1 cellular context compared by ENCODE assay signal in the genomic region with DNA sequence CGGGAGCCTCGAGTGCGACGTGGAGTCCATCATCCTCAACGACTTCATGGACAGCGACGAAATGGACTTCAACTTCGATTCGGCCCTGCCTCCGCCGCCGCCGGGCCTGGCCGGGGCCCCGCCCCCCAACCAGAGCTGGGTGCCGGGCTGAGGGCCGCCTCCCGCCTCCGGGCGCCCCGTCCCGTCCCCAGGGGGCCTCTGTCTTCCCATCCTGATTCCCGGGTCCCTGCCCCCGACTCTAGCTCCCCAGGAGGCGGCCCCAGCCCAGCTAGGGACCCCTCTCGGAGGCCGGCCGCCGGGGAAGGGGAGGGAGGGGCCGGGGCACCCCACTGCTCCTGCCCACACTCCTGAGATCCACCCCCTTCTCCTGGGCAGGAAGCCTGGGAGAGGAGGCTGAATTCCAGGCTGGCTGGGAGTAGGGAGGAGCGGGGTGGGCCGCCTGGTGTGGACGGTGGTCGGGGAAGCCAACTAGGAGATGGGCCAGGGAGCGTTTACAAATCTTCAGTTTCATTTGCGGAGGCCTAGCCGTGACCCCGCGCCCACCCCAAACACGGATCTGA.
TF ChIP-seq lines count a peak whose summit lies in the region.

No MANE protein-coding gene starts in this region.

TF ChIP-seq in endothelial cell of umbilical vein, 7 proteins besides CTCF, POLR2A, EP300 and RAD21 (continued from another document):
- TF ChIP-seq JUN (IDR thresholded peaks at IDR 0.05; ENCODE audit: borderline replicate concordance, insufficient read depth, insufficient read length, low read depth) (no peak), EZH2 (IDR thresholded peaks at IDR 0.05; ENCODE audit: borderline replicate concordance, low read depth, low read length, severe bottlenecking) (no peak)
TF ChIP-seq in endothelial cell of umbilical vein: peak in this region for 0.
